ENCODE assay signal across 20 cellular contexts in the genomic region with DNA sequence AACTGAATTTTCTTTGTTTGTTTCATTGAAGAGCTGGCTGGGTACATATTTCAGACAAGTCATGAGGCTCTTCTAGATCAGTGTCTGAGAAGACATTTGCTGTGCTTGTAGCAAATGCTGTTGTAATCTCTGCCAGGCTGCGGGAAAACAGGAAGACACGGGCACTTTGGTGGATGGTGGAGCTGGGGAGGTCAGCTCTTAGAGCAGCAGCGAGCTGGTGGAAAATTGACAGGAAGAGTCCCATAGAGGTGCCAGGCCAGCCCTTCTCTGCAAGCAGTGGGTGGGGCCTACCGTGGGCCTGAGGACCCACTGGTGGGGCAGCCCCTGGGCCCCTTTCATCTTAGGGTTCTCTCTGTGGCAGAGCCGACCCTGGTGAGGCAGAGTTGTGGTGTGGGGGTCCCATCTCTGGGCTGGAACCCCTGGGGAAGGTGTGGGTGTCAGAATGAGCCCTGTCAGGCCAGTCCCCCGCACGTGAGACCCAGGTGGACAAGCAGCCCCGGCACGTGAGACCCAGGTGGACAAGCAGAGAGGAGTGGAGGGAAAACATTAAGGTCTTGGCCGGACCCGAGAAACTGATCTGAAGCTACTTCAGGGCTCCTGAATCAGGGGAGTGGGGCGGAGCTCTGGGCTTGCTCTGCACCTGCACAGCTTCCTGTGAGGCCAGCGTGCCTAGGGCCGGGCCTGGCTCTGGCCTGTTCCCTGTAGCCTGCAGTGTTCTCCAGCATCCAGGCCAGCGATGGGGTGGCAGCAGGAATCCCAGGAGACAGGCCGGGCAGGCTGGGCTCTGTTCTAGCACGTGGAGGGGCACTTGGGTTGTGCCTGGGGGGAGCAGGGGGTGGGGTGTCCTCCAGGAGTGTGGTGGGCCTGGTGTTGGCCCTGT.
DNase-seq lines count a peak whose midpoint lies in the region; ATAC-seq, FAIRE-seq and TF ChIP-seq lines count a peak whose summit lies in the region.
"Had no signal": no experiment of that assay in that cellular context is flagged by ENCODE, and none has a peak within 500 bp of the region (broad histone marks: within the 10 kb centered on the region; RNA-seq: fewer than 3 reads in every experiment).

No MANE protein-coding gene starts in this region.

- ATAC-seq in HepG2 (no peak), HG02642 (IDR thresholded peaks at IDR 0.05; ENCODE audit: poor library complexity, unreplicated experiment) (no peak)
- ATAC-seq: K562 had no signal

- H3K27ac ChIP-seq in HepG2 (ENCODE audit: extremely low read length, insufficient read depth, low read length) (no peak overlapping the region), testis (no peak overlapping the region)

- no peak for FAIRE-seq in HepG2 (lab: Jason Lieb, UNC)
- FAIRE-seq: HTR-8/SVneo, K562 had no signal

- BruUV-seq in HepG2 (replicated peaks; lab: Mats Ljungman, UMichigan): no TSS peak

- H3K4me3 ChIP-seq in HepG2 (replicated peaks in 1 of 3; ENCODE audit: insufficient read depth in 1 of 3, low read depth in 2 of 3, low read length in 3 of 3): no peak overlapping the region
- H3K4me3 ChIP-seq in testis: no peak overlapping the region
- H3K4me3 ChIP-seq: K562 had no signal

- H3K9ac ChIP-seq in HepG2 (ENCODE audit: insufficient read depth, low read depth, low read length): no peak overlapping the region

- DNase-seq in activated CD8-positive, alpha-beta memory T cell treated with anti-CD3 and anti-CD28 coated beads for 24 hours: peak; percentile 41
- DNase-seq in activated CD8-positive, alpha-beta memory T cell treated with anti-CD3 and anti-CD28 coated beads, Interleukin-2, amount 50 U/mL, for 4 hours: no peak
- DNase-seq in activated CD8-positive, alpha-beta memory T cell treated with anti-CD3 and anti-CD28 coated beads, Interleukin-2, amount 50 U/mL, for 48 hours: peak; percentile 30
- DNase-seq in HepG2 (ENCODE audit: low spot score) (no peak), testis (peak; percentile 8)
- DNase-seq in stimulated activated CD4-positive, alpha-beta T cell treated with anti-CD3 and anti-CD28 coated beads, Interleukin-4, amount 100 ng/mL, for 24 hours: no peak
- DNase-seq in activated naive CD4-positive, alpha-beta T cell treated with anti-CD3 and anti-CD28 coated beads, Interleukin-2, amount 50 U/mL, for 16 hours: no peak
- DNase-seq: 8988T, C1 segment of cervical spinal cord, Caco-2, H7, NCI-H1048, NCI-H146, NCI-H2081 treated with DMSO at 0.1 percent for 48 hours, NCI-H345, NCI-H526 treated with DMSO at 0.1 percent for 48 hours, OCI-M1 had no signal

- in situ Hi-C loops in HepG2 (cut with HindIII; ENCODE audit: extremely low pct_ligation_motif_present, low pct_unique_long_range_greater_than_20kb): no loop called here

- TF ChIP-seq POLR2A in HepG2 (IDR thresholded peaks at IDR 0.05; ENCODE audit: insufficient read depth in 1 of 2, low read depth in 2 of 2, low read length in 2 of 2) (no peak), testis (IDR thresholded peaks at IDR 0.05) (no peak)

- H3K4me2 ChIP-seq in HepG2 (ENCODE audit: low read depth, low read length): no peak overlapping the region

- H3K9me3 ChIP-seq in HepG2 (ENCODE audit: low read length): no peaks in the 10 kb centered on the region
- no peaks in the 10 kb centered on the region for H3K9me3 ChIP-seq in testis
- H3K9me3 ChIP-seq: Caco-2 had no signal

- WGBS in HepG2 (ENCODE audit: low lambda C conversion rate): 6% methylated on average over 16 of the region's 17 CpGs
- 90 to 93% methylated on average over 10 to 15 of the region's 17 CpGs for WGBS in testis, 2 donors

- no peak for TF ChIP-seq EP300 in HepG2 (IDR thresholded peaks at IDR 0.05; ENCODE audit: low read depth in 2 of 2, low read length in 2 of 2)
- TF ChIP-seq EP300 in HepG2 (CRISPR knock-in tag; IDR thresholded peaks at IDR 0.05; ENCODE audit: borderline replicate concordance): no peak

- H3K27me3 ChIP-seq in HepG2 (ENCODE audit: control insufficient read depth in 1 of 2, insufficient read depth in 2 of 2, low read length in 2 of 2) (peaks cover 10 to 78% of the 10 kb centered on the region in 2 experiments; a peak in 4 of 5 replicates), testis (no peaks in the 10 kb centered on the region)

- H3K79me2 ChIP-seq in HepG2 (ENCODE audit: insufficient read depth, low read length): no peaks in the 10 kb centered on the region

- no peak for TF ChIP-seq CTCF in HepG2 (CRISPR knock-in tag; IDR thresholded peaks at IDR 0.05)
- no peak for TF ChIP-seq CTCF in testis (IDR thresholded peaks at IDR 0.05)

- H3K4me1 ChIP-seq in HepG2 (ENCODE audit: insufficient read depth, low read length) (no peaks in the 10 kb centered on the region), testis (no peaks in the 10 kb centered on the region)
- H3K4me1 ChIP-seq: Caco-2 had no signal

- no peak overlapping the region for H2AFZ ChIP-seq in HepG2 (ENCODE audit: low read length)

- TF ChIP-seq RAD21 in HepG2 (CRISPR knock-in tag; IDR thresholded peaks at IDR 0.05): no peak

- H3K36me3 ChIP-seq in HepG2 (replicated peaks in 1 of 2; ENCODE audit: control insufficient read depth in 1 of 2, insufficient read depth in 2 of 2, low read length in 2 of 2): no peaks in the 10 kb centered on the region
- no peaks in the 10 kb centered on the region for H3K36me3 ChIP-seq in testis (ENCODE audit: low read depth, missing control alignments)

- H4K20me1 ChIP-seq in HepG2 (ENCODE audit: insufficient read depth, low read length): no peaks in the 10 kb centered on the region

- intact Hi-C loops in HepG2 (cut with micrococcal nuclease; ENCODE audit: unreplicated experiment) (no loop called here), testis (cut with DNase I; ENCODE audit: low total_unique reads) (no loop called here)

- CTCF ChIA-PET in HepG2 (lab: Yijun Ruan, JAX; ENCODE audit: low intra/inter-chr PET ratio, low total read pairs): no interaction called here

- POLR2A ChIA-PET in HepG2 (lab: Yijun Ruan, JAX): no interaction called here

TF ChIP-seq in HepG2, 621 proteins besides CTCF, POLR2A, EP300 and RAD21:
- no peak for TF ChIP-seq SALL1 (CRISPR knock-in tag; IDR thresholded peaks at IDR 0.05)
- TF ChIP-seq, protein P1, sequence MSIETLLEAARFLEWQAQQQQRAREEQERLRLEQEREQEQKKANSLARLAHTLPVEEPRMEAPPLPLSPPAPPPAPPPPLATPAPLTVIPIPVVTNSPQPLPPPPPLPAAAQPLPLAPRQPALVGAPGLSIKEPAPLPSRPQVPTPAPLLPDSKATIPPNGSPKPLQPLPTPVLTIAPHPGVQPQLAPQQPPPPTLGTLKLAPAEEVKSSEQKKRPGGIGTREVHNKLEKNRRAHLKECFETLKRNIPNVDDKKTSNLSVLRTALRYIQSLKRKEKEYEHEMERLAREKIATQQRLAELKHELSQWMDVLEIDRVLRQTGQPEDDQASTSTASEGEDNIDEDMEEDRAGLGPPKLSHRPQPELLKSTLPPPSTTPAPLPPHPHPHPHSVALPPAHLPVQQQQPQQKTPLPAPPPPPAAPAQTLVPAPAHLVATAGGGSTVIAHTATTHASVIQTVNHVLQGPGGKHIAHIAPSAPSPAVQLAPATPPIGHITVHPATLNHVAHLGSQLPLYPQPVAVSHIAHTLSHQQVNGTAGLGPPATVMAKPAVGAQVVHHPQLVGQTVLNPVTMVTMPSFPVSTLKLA (IDR thresholded peaks at IDR 0.05): peak; percentile 44
TF ChIP-seq in HepG2: peak in this region for 1.

Comparison
In these comparisons a context has a peak if more than half of its experiments do, and no peak if none do; other contexts are left out.
1. DNase-seq: peak in activated CD8-positive, alpha-beta memory T cell treated with anti-CD3 and anti-CD28 coated beads for 24 hours (single experiment), activated CD8-positive, alpha-beta memory T cell treated with anti-CD3 and anti-CD28 coated beads, Interleukin-2, amount 50 U/mL, for 48 hours (single experiment) and testis (single experiment); none in activated CD8-positive, alpha-beta memory T cell treated with anti-CD3 and anti-CD28 coated beads, Interleukin-2, amount 50 U/mL, for 4 hours (single experiment), HepG2 (single experiment), stimulated activated CD4-positive, alpha-beta T cell treated with anti-CD3 and anti-CD28 coated beads, Interleukin-4, amount 100 ng/mL, for 24 hours (single experiment) and activated naive CD4-positive, alpha-beta T cell treated with anti-CD3 and anti-CD28 coated beads, Interleukin-2, amount 50 U/mL, for 16 hours (single experiment).